Comparison of ENCODE assay signal across 8 cellular contexts in the genomic region with DNA sequence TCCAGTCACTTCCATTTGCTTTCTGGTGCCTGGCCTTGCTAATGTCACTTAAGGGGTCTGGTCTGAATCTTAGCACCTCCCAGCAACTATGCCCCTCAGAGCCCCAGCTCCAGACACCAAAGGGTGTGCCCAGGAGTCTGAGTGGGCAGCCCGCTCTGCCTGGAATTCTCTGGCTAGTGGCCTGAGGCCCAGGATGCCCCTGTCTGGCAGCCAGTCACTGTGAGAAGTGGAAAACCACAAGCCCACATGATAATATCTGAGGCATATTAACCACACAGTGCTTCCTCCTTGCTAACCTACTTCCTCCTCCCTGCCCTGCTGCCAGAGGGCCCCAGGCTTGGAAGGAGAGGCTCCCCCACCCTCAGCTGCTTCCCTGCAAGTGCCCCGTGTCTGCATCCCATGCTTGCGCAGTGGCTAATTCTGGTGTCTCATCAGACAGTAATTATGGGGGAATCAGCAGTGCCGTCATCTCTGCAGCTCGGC. TPM values are rescaled to one million over a fixed set of nuclear protein-coding genes. Genes with fewer than 3 reads are reported as not detected.
DNase-seq lines count a peak whose midpoint lies in the region; ATAC-seq and TF ChIP-seq lines count a peak whose summit lies in the region.

No MANE protein-coding gene starts in this region.

- intact Hi-C loops in Panc1 (cut with micrococcal nuclease; ENCODE audit: unreplicated experiment) = no loop called here

- TF ChIP-seq CTCF in Panc1 (IDR thresholded peaks at IDR 0.05) = no peak
- TF ChIP-seq CTCF in choroid plexus epithelial cell (conservative IDR thresholded peaks at IDR 0.05; ENCODE audit: low read depth, low read length) = no peak

- H3K9me3 ChIP-seq in Panc1 (ENCODE audit: control insufficient read depth, insufficient read depth, low read depth, low read length) = no peaks in the 10 kb centered on the region

- peak; percentile 41 for DNase-seq in activated naive CD4-positive, alpha-beta T cell treated with anti-CD3 and anti-CD28 coated beads, Interleukin-2, amount 10 ng/mL, durations not matched to agents 7 days and 5 days
- no peak for DNase-seq in activated naive CD4-positive, alpha-beta T cell (lab: John Stamatoyannopoulos, UW)
- DNase-seq in Panc1 (ENCODE audit: low read depth, low spot score) = no peak
- peak; percentile 14 for DNase-seq in choroid plexus epithelial cell (ENCODE audit: low read depth)
- DNase-seq in stimulated activated naive B cell treated with anti-CD40 and anti-IgM and Interleukin-4, amounts not matched to agents 10 μg/mL and 1 μg/mL and 100 μg/mL, for 72 hours = no peak
- no peak for DNase-seq in NCI-H345 (lab: John Stamatoyannopoulos, UW)

- no peaks in the 10 kb centered on the region for H3K36me3 Mint-ChIP-seq in activated naive CD4-positive, alpha-beta T cell treated with anti-CD3 and anti-CD28 coated beads, Interleukin-2, amount 10 ng/mL, durations not matched to agents 7 days and 5 days
- H3K36me3 Mint-ChIP-seq in stimulated activated naive B cell treated with anti-CD40 and anti-IgM and Interleukin-4, amounts not matched to agents 10 μg/mL and 1 μg/mL and 100 μg/mL, for 72 hours = no peaks in the 10 kb centered on the region
- H3K36me3 Mint-ChIP-seq in stimulated activated memory B cell treated with anti-CD40 and anti-IgM and Interleukin-4, amounts not matched to agents 10 μg/mL and 1 μg/mL and 100 μg/mL, for 72 hours = no peaks in the 10 kb centered on the region

- no peak overlapping the region for H3K4me3 Mint-ChIP-seq in activated naive CD4-positive, alpha-beta T cell treated with anti-CD3 and anti-CD28 coated beads, Interleukin-2, amount 10 ng/mL, durations not matched to agents 7 days and 5 days
- peak overlapping the region in 1 of 2 donors; percentile 42 for H3K4me3 Mint-ChIP-seq in stimulated activated naive B cell treated with anti-CD40 and anti-IgM and Interleukin-4, amounts not matched to agents 10 μg/mL and 1 μg/mL and 100 μg/mL, for 72 hours
- H3K4me3 Mint-ChIP-seq in stimulated activated memory B cell treated with anti-CD40 and anti-IgM and Interleukin-4, amounts not matched to agents 10 μg/mL and 1 μg/mL and 100 μg/mL, for 72 hours = no peak overlapping the region

- POLR2A ChIA-PET in Panc1 (lab: Charles Lee) = no interaction called here

- peaks cover 28% of the 10 kb centered on the region for H3K4me1 Mint-ChIP-seq in activated naive CD4-positive, alpha-beta T cell treated with anti-CD3 and anti-CD28 coated beads, Interleukin-2, amount 10 ng/mL, durations not matched to agents 7 days and 5 days
- peaks cover 16 to 20% of the 10 kb centered on the region in 2 donors for H3K4me1 Mint-ChIP-seq in stimulated activated naive B cell treated with anti-CD40 and anti-IgM and Interleukin-4, amounts not matched to agents 10 μg/mL and 1 μg/mL and 100 μg/mL, for 72 hours
- H3K4me1 Mint-ChIP-seq in stimulated activated memory B cell treated with anti-CD40 and anti-IgM and Interleukin-4, amounts not matched to agents 10 μg/mL and 1 μg/mL and 100 μg/mL, for 72 hours = peaks cover 17% of the 10 kb centered on the region

- in situ Hi-C loops in Panc1 (cut with HindIII; ENCODE audit: low pct_unique_long_range_greater_than_20kb, low sequenced_read_pairs) = no loop called here

- no peaks in the 10 kb centered on the region for H3K27me3 ChIP-seq in Panc1 (ENCODE audit: control insufficient read depth, insufficient read depth, low read length)

- H3K4me1 ChIP-seq in Panc1 (ENCODE audit: control insufficient read depth, insufficient read depth, low read length) = peaks cover 16% of the 10 kb centered on the region

- CTCF ChIA-PET in activated naive CD4-positive, alpha-beta T cell treated with anti-CD3 and anti-CD28 coated beads, Interleukin-2, amount 10 ng/mL, durations not matched to agents 7 days and 5 days (lab: Charles Lee) = interaction anchor here (1.1 to 1.3 kb wide), 2 partner anchors 11 to 75 kb away, joined by 3 to 4 read pairs; no protein-coding TSS in a partner anchor
- CTCF ChIA-PET in Panc1 (lab: Charles Lee) = no interaction called here

- peaks cover 100% of the 10 kb centered on the region for H3K27me3 Mint-ChIP-seq in activated naive CD4-positive, alpha-beta T cell treated with anti-CD3 and anti-CD28 coated beads, Interleukin-2, amount 10 ng/mL, durations not matched to agents 7 days and 5 days
- peaks cover 80 to 92% of the 10 kb centered on the region in 2 donors for H3K27me3 Mint-ChIP-seq in stimulated activated naive B cell treated with anti-CD40 and anti-IgM and Interleukin-4, amounts not matched to agents 10 μg/mL and 1 μg/mL and 100 μg/mL, for 72 hours
- H3K27me3 Mint-ChIP-seq in stimulated activated memory B cell treated with anti-CD40 and anti-IgM and Interleukin-4, amounts not matched to agents 10 μg/mL and 1 μg/mL and 100 μg/mL, for 72 hours = peaks cover 95% of the 10 kb centered on the region

- H3K27ac Mint-ChIP-seq in activated naive CD4-positive, alpha-beta T cell treated with anti-CD3 and anti-CD28 coated beads, Interleukin-2, amount 10 ng/mL, durations not matched to agents 7 days and 5 days = no peak overlapping the region
- peak overlapping the region; percentile 86 for H3K27ac Mint-ChIP-seq in stimulated activated naive B cell treated with anti-CD40 and anti-IgM and Interleukin-4, amounts not matched to agents 10 μg/mL and 1 μg/mL and 100 μg/mL, for 72 hours
- no peak overlapping the region for H3K27ac Mint-ChIP-seq in stimulated activated memory B cell treated with anti-CD40 and anti-IgM and Interleukin-4, amounts not matched to agents 10 μg/mL and 1 μg/mL and 100 μg/mL, for 72 hours

- no peaks in the 10 kb centered on the region for H3K36me3 ChIP-seq in Panc1 (ENCODE audit: control insufficient read depth, insufficient read depth, low read length)

- no peaks in the 10 kb centered on the region for H3K9me3 Mint-ChIP-seq in activated naive CD4-positive, alpha-beta T cell treated with anti-CD3 and anti-CD28 coated beads, Interleukin-2, amount 10 ng/mL, durations not matched to agents 7 days and 5 days
- no peaks in the 10 kb centered on the region for H3K9me3 Mint-ChIP-seq in stimulated activated naive B cell treated with anti-CD40 and anti-IgM and Interleukin-4, amounts not matched to agents 10 μg/mL and 1 μg/mL and 100 μg/mL, for 72 hours
- H3K9me3 Mint-ChIP-seq in stimulated activated memory B cell treated with anti-CD40 and anti-IgM and Interleukin-4, amounts not matched to agents 10 μg/mL and 1 μg/mL and 100 μg/mL, for 72 hours = no peaks in the 10 kb centered on the region

- H3K4me3 ChIP-seq in Panc1 (ENCODE audit: low read depth in 2 of 2, low read length in 2 of 2) (no peak overlapping the region), choroid plexus epithelial cell (ENCODE audit: low read depth, low read length) (no peak overlapping the region)

- peak overlapping the region; percentile 17; the same call in 1 of the 2 replicates for H3K27ac ChIP-seq in Panc1 (ENCODE audit: low read length)

- BruUV-seq in Panc1 (replicated peaks; lab: Mats Ljungman, UMichigan) = no TSS peak

- peak; percentile 78 for ATAC-seq in Panc1
- ATAC-seq in stimulated activated naive B cell treated with anti-CD40 and anti-IgM and Interleukin-4, amounts not matched to agents 10 μg/mL and 1 μg/mL and 100 μg/mL, for 72 hours (replicated peaks) = peak; percentile 52 to 62
- no peak for ATAC-seq in stimulated activated memory B cell treated with anti-CD40 and anti-IgM and Interleukin-4, amounts not matched to agents 10 μg/mL and 1 μg/mL and 100 μg/mL, for 72 hours
- no peak for ATAC-seq in GM18502 (IDR thresholded peaks at IDR 0.05; ENCODE audit: poor library complexity, unreplicated experiment)

RNA-seq across cellular contexts. Expression of gene SRCIN1, which starts 14.0 kb away (rescaled TPM):
- 12.8 TPM for total RNA-seq in Panc1 (2021; ENCODE audit: unreplicated experiment)
- polyA plus RNA-seq in Panc1 (2012; ENCODE audit: insufficient read length) = 13.0 TPM

Comparison
In these comparisons a context has a peak if more than half of its experiments do, and no peak if none do; other contexts are left out.
1. DNase-seq: peak in activated naive CD4-positive, alpha-beta T cell treated with anti-CD3 and anti-CD28 coated beads, Interleukin-2, amount 10 ng/mL, durations not matched to agents 7 days and 5 days (single experiment) and choroid plexus epithelial cell (single experiment); none in activated naive CD4-positive, alpha-beta T cell (0 of 4), Panc1 (single experiment), stimulated activated naive B cell treated with anti-CD40 and anti-IgM and Interleukin-4, amounts not matched to agents 10 μg/mL and 1 μg/mL and 100 μg/mL, for 72 hours (single experiment) and NCI-H345 (single experiment).
2. ATAC-seq: peak in Panc1 (single experiment) and stimulated activated naive B cell treated with anti-CD40 and anti-IgM and Interleukin-4, amounts not matched to agents 10 μg/mL and 1 μg/mL and 100 μg/mL, for 72 hours (2 of 2); none in stimulated activated memory B cell treated with anti-CD40 and anti-IgM and Interleukin-4, amounts not matched to agents 10 μg/mL and 1 μg/mL and 100 μg/mL, for 72 hours (single experiment) and GM18502 (single experiment).